Comparison of ENCODE assay signal across 1 cellular context in the genomic region with DNA sequence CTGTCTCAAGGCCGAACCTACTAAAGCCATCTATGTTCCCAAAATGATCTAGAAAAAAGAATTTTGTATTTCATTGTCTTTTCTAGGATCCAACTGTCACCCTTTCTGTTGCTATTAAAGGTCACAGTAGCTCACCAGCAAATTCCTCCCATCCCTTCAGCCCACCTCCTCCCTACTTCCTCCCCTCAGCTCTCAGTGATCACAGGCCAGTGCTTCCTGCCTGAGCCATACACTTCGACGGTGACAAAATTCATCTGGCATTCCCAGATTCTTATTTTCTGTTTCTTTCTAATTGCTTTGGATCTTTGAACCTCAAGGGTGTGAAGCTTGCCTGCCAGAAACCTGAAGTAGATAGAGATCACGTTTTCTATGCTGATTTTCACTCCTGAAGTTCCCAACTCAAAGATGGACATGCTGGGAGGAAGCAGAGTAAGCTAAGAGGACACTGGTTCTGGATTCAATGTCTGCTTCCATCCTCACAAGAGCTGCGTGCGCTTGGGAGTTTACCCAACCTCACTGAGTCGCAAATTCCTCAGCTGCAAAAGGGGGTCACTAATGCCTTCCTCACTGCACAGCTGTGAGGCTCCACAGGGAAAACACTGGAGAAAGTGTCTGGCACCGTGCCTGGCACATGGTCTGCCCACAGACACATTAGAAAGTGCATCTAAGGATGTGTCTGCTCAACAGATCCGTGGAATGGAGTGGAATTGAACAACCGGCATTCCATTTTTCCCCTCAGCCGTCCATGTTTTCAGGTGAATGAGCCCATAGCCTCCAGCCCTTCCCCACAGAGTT.
TF ChIP-seq lines count a peak whose summit lies in the region.

No MANE protein-coding gene starts in this region.

TF ChIP-seq in H1, 55 proteins besides CTCF, POLR2A, EP300 and RAD21:
- no peak for TF ChIP-seq EGR1 (IDR thresholded peaks at IDR 0.05; ENCODE audit: borderline replicate concordance, low read depth, low read length)
- TF ChIP-seq FOSL1 (IDR thresholded peaks at IDR 0.05; ENCODE audit: insufficient read depth, low read depth, low read length): no peak
- TF ChIP-seq CTBP2 (IDR thresholded peaks at IDR 0.05; ENCODE audit: borderline replicate concordance, insufficient read depth, insufficient read length, low read length): no peak
- TF ChIP-seq YY1 (IDR thresholded peaks at IDR 0.05; ENCODE audit: low read depth, low read length): no peak
- no peak for TF ChIP-seq JUN (IDR thresholded peaks at IDR 0.05; ENCODE audit: low read depth, low read length)
- no peak for TF ChIP-seq BCL11A (IDR thresholded peaks at IDR 0.05; ENCODE audit: low read depth in 2 of 2, low read length in 2 of 2)
- no peak for TF ChIP-seq RBBP5 (IDR thresholded peaks at IDR 0.05; ENCODE audit: borderline replicate concordance, low read depth, low read length)
TF ChIP-seq in H1: peak in this region for 0.
